In genomic region chr10:28147706-28148105, GRCh38 we compare ENCODE assay signal across 22 cellular contexts.
DNase-seq lines count a peak whose midpoint lies in the region; ATAC-seq and TF ChIP-seq lines count a peak whose summit lies in the region.
"Had no signal": no experiment of that assay in that cellular context is flagged by ENCODE, and none has a peak within 500 bp of the region (broad histone marks: within the 10 kb centered on the region; RNA-seq: fewer than 3 reads in every experiment).

No MANE protein-coding gene starts in this region.

- no peak overlapping the region for H3K23ac ChIP-seq in mesenchymal stem cell (ENCODE audit: low read length in 2 of 2)

- H3K4ac ChIP-seq in mesenchymal stem cell (ENCODE audit: low read depth in 1 of 2, low read length in 2 of 2) = no peak overlapping the region

- H2BK12ac ChIP-seq in mesenchymal stem cell (ENCODE audit: low read length in 2 of 2) = no peak overlapping the region

- no peaks in the 10 kb centered on the region for H3K79me1 ChIP-seq in mesenchymal stem cell (replicated peaks; ENCODE audit: low read length, poor library complexity, severe bottlenecking)

- H2BK5ac ChIP-seq in mesenchymal stem cell (ENCODE audit: low read depth, low read length, poor library complexity, severe bottlenecking) = no peak overlapping the region

- H3K27me3 ChIP-seq in GM23338 (ENCODE audit: insufficient read depth) = no peaks in the 10 kb centered on the region
- no peaks in the 10 kb centered on the region for H3K27me3 ChIP-seq in neural progenitor cell
- no peaks in the 10 kb centered on the region for H3K27me3 ChIP-seq in mesenchymal stem cell (ENCODE audit: control insufficient read depth in 1 of 2, insufficient read depth in 1 of 2, low read length in 2 of 2)
- H3K27me3 ChIP-seq: BE2C; BLaER1 treated with 17β-estradiol and CSF1 and Interleukin-3, amounts not matched to agents 10 nM and 100 nM had no signal

- no peaks in the 10 kb centered on the region for H3K79me2 ChIP-seq in GM23338 (replicated peaks; ENCODE audit: insufficient read depth)
- H3K79me2 ChIP-seq in neural progenitor cell (ENCODE audit: low read depth) = no peaks in the 10 kb centered on the region

- DNase-seq in GM23338 (ENCODE audit: low spot score) (no peak), SK-MEL-5 (ENCODE audit: low read depth, low spot score) (peak; percentile 15), left kidney (ENCODE audit: low read depth, low spot score) (peak; percentile 76), neural progenitor cell (ENCODE audit: low spot score) (peak; percentile 64), amniotic stem cell (lab: John Stamatoyannopoulos, UW) (no peak), mesenchymal stem cell (no peak), NCI-H446 (lab: John Stamatoyannopoulos, UW) (no peak), kidney glomerular epithelial cell (lab: John Stamatoyannopoulos, UW) (no peak)
- DNase-seq: 8988T; ACHN; AML-193; BE2C; Calu3; CD4-positive, alpha-beta T cell; COR-L47; DMS53; DMS79 treated with DMSO at 0.1 percent for 48 hours; H7; HCEC 1CT had no signal

- H3K27me3 Mint-ChIP-seq in GM23338 (ENCODE audit: insufficient read depth, low read depth, poor library complexity) = no peaks in the 10 kb centered on the region
- H3K27me3 Mint-ChIP-seq in neural progenitor cell (ENCODE audit: insufficient read depth, low read depth) = no peaks in the 10 kb centered on the region
- H3K27me3 Mint-ChIP-seq: CD4-positive, alpha-beta T cell had no signal

- TF ChIP-seq CTCF in GM23338 (conservative IDR thresholded peaks at IDR 0.05; ENCODE audit: low read depth in 2 of 2) (no peak), neural progenitor cell (IDR thresholded peaks at IDR 0.05) (no peak)

- peak; percentile 61 for ATAC-seq in GM23338
- ATAC-seq: A549 had no signal

- H3K9ac ChIP-seq in neural progenitor cell (no peak overlapping the region), mesenchymal stem cell (ENCODE audit: low read length) (no peak overlapping the region)
- H3K9ac ChIP-seq: BLaER1 treated with 17β-estradiol and CSF1 and Interleukin-3, amounts not matched to agents 10 nM and 100 nM had no signal

- H3K36me3 Mint-ChIP-seq in GM23338 (ENCODE audit: low read depth) (no peaks in the 10 kb centered on the region), neural progenitor cell (no peaks in the 10 kb centered on the region)

- H3K4me3 ChIP-seq in GM23338 (no peak overlapping the region), neural progenitor cell (peak overlapping the region; percentile 21), mesenchymal stem cell (ENCODE audit: insufficient read depth in 1 of 2, low read depth in 1 of 2, low read length in 2 of 2) (no peak overlapping the region)
- H3K4me3 ChIP-seq: A549; BLaER1 treated with 17β-estradiol and CSF1 and Interleukin-3, amounts not matched to agents 10 nM and 100 nM had no signal

- no peaks in the 10 kb centered on the region for H4K20me1 ChIP-seq in GM23338 (replicated peaks; ENCODE audit: insufficient read depth)
- no peaks in the 10 kb centered on the region for H4K20me1 ChIP-seq in neural progenitor cell (ENCODE audit: low read depth)
- H4K20me1 ChIP-seq: BLaER1 treated with 17β-estradiol and CSF1 and Interleukin-3, amounts not matched to agents 10 nM and 100 nM had no signal

- in situ Hi-C loops in SK-MEL-5 (cut with HindIII; ENCODE audit: low pct_unique_long_range_greater_than_20kb, low sequenced_read_pairs) = no loop called here

- H3K9me3 ChIP-seq in neural progenitor cell (ENCODE audit: low read depth) = no peaks in the 10 kb centered on the region
- H3K9me3 ChIP-seq in mesenchymal stem cell (ENCODE audit: control insufficient read depth, low read length) = no peaks in the 10 kb centered on the region
- H3K9me3 ChIP-seq: A549; BE2C; BLaER1 treated with 17β-estradiol and CSF1 and Interleukin-3, amounts not matched to agents 10 nM and 100 nM had no signal

- H3K4me3 Mint-ChIP-seq in GM23338 (no peak overlapping the region), neural progenitor cell (no peak overlapping the region)
- H3K4me3 Mint-ChIP-seq: CD14-positive monocyte; CD4-positive, alpha-beta T cell had no signal

- H3K27ac Mint-ChIP-seq in GM23338 (no peak overlapping the region), neural progenitor cell (peak overlapping the region; percentile 43)
- H3K27ac Mint-ChIP-seq: CD14-positive monocyte; CD4-positive, alpha-beta T cell had no signal

- no peak overlapping the region for H3K14ac ChIP-seq in mesenchymal stem cell (ENCODE audit: low read length in 2 of 2)

- no peak overlapping the region for H3K18ac ChIP-seq in mesenchymal stem cell (ENCODE audit: low read depth in 1 of 2, low read length in 2 of 2)

- H3K4me2 ChIP-seq in GM23338 (no peak overlapping the region), neural progenitor cell (peak overlapping the region; percentile 64), mesenchymal stem cell (ENCODE audit: low read length, poor library complexity, severe bottlenecking) (no peak overlapping the region)
- H3K4me2 ChIP-seq: A549; BLaER1 treated with 17β-estradiol and CSF1 and Interleukin-3, amounts not matched to agents 10 nM and 100 nM had no signal

- no peaks in the 10 kb centered on the region for H3K9me3 Mint-ChIP-seq in GM23338
- H3K9me3 Mint-ChIP-seq in neural progenitor cell = no peaks in the 10 kb centered on the region
- H3K9me3 Mint-ChIP-seq: CD14-positive monocyte; CD4-positive, alpha-beta T cell had no signal

- H3K4me1 ChIP-seq in GM23338 (ENCODE audit: insufficient read depth) = peaks cover 4% of the 10 kb centered on the region; the same call in 1 of the 2 replicates
- peaks cover 23% of the 10 kb centered on the region for H3K4me1 ChIP-seq in neural progenitor cell
- no peaks in the 10 kb centered on the region for H3K4me1 ChIP-seq in mesenchymal stem cell (ENCODE audit: control insufficient read depth, insufficient read depth, low read depth, low read length)
- H3K4me1 ChIP-seq: A549; BE2C; BLaER1 treated with 17β-estradiol and CSF1 and Interleukin-3, amounts not matched to agents 10 nM and 100 nM had no signal

- H4K8ac ChIP-seq in mesenchymal stem cell (ENCODE audit: low read length) = no peak overlapping the region

- no peak overlapping the region for H2BK120ac ChIP-seq in mesenchymal stem cell (ENCODE audit: low read depth, low read length)

- no peak overlapping the region for H2AK5ac ChIP-seq in mesenchymal stem cell (ENCODE audit: low read length, severe bottlenecking)

- H2BK15ac ChIP-seq in mesenchymal stem cell (ENCODE audit: low read depth, poor library complexity, severe bottlenecking) = no peak overlapping the region

- H2AFZ ChIP-seq in GM23338 (no peak overlapping the region), neural progenitor cell (replicated peaks) (no peak overlapping the region), mesenchymal stem cell (ENCODE audit: low read depth, low read length) (no peak overlapping the region)

- no peaks in the 10 kb centered on the region for H3K9me2 ChIP-seq in GM23338 (ENCODE audit: insufficient read depth)

- H3K36me3 ChIP-seq in GM23338 (ENCODE audit: insufficient read depth) (no peaks in the 10 kb centered on the region), neural progenitor cell (no peaks in the 10 kb centered on the region), mesenchymal stem cell (ENCODE audit: control insufficient read depth in 1 of 2, insufficient read depth in 2 of 2, low read depth in 1 of 2, low read length in 2 of 2) (no peaks in the 10 kb centered on the region)
- H3K36me3 ChIP-seq: BE2C had no signal

- H3K27ac ChIP-seq in GM23338 (ENCODE audit: low read depth) (no peak overlapping the region), neural progenitor cell (no peak overlapping the region), mesenchymal stem cell (ENCODE audit: low read length, poor library complexity, severe bottlenecking) (no peak overlapping the region)
- H3K27ac ChIP-seq: A549; BLaER1 treated with 17β-estradiol and CSF1 and Interleukin-3, amounts not matched to agents 10 nM and 100 nM had no signal

- no peaks in the 10 kb centered on the region for H3F3A ChIP-seq in GM23338 (replicated peaks; ENCODE audit: low read depth)
- H3F3A ChIP-seq in neural progenitor cell (ENCODE audit: low read depth) = peaks cover 14% of the 10 kb centered on the region

- H4K91ac ChIP-seq in mesenchymal stem cell (ENCODE audit: low read length) = no peak overlapping the region

- H3K4me1 Mint-ChIP-seq in GM23338 (peaks cover 10% of the 10 kb centered on the region), neural progenitor cell (peaks cover 7% of the 10 kb centered on the region)
- H3K4me1 Mint-ChIP-seq: CD14-positive monocyte had no signal

- 43% methylated on average over 4 of the region's 4 CpGs for WGBS in mesenchymal stem cell

TF ChIP-seq in GM23338, 12 proteins besides CTCF, POLR2A, EP300 and RAD21:
- TF ChIP-seq ZNF331 (CRISPR knock-in tag; IDR thresholded peaks at IDR 0.05; ENCODE audit: low read depth) (no peak), ETS1 (IDR thresholded peaks at IDR 0.05) (no peak), CREB1 (CRISPR knock-in tag; IDR thresholded peaks at IDR 0.05; ENCODE audit: low read depth) (no peak)

Comparison
In these comparisons a context has a peak if more than half of its experiments do, and no peak if none do; other contexts are left out.
1. DNase-seq: peak in SK-MEL-5 (single experiment), left kidney (single experiment) and neural progenitor cell (single experiment); none in GM23338 (single experiment), amniotic stem cell (single experiment), mesenchymal stem cell (single experiment), NCI-H446 (0 of 2) and kidney glomerular epithelial cell (single experiment).